In the genomic region with DNA sequence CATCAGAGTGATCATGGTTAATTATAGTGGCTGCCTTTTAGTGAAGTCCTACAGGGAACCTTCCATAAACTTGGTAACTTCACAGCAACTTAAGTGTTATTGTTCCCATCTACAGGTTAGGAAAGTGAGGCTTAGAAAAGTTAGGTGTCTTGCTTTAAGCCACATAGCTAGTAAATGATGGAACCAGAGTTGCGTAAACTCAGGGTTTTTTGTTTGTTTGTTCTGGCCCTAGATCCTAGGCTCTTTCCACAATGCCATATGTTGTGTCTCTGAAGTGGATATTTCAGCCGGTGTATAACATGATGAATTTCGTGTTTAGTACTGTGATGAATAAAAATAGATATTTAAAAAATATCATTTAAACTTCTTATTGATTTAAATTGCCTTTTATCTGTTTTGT, we compare ENCODE assay signal across 9 cellular contexts. TPM values are rescaled to one million over a fixed set of nuclear protein-coding genes. Genes with fewer than 3 reads are reported as not detected.
"Had no signal": no experiment of that assay in that cellular context is flagged by ENCODE, and none has a peak within 500 bp of the region (broad histone marks: within the 10 kb centered on the region; RNA-seq: fewer than 3 reads in every experiment).

No MANE protein-coding gene starts in this region.

- H3K4me2 ChIP-seq: KMS-11 had no signal

- ATAC-seq: K562 had no signal

- DNase-seq: IMR-90, KBM-7, KG1 had no signal

- H3K4me3 ChIP-seq: K562 had no signal

- FAIRE-seq: HTR-8/SVneo, K562 had no signal

- H3K9ac ChIP-seq: KMS-11 had no signal

- H3K27ac ChIP-seq: HL-60, KMS-11 had no signal

RNA-seq across cellular contexts. Expression of a gene that starts 27.6 kb away (rescaled TPM):
- total RNA-seq: HT1080, IMR-90, K562 had no signal
- polyA plus RNA-seq: IgD-negative memory B cell, IMR-90, K562 had no signal
